Comparison of ENCODE assay signal across 31 cellular contexts in genomic region chr1:192797845-192798244, GRCh38.
"Had no signal": no experiment of that assay in that cellular context is flagged by ENCODE, and none has a peak within 500 bp of the region (broad histone marks: within the 10 kb centered on the region; RNA-seq: fewer than 3 reads in every experiment).

No MANE protein-coding gene starts in this region.

- H3K27me3 ChIP-seq: adrenal gland, body of pancreas, gastroesophageal sphincter, hepatocyte, ovary, vagina had no signal

- H3K4me3 ChIP-seq: adrenal gland, body of pancreas, coronary artery, gastroesophageal sphincter, hepatocyte, ovary, smooth muscle cell, vagina had no signal

- H3K4me3 Mint-ChIP-seq: activated CD4-positive, alpha-beta memory T cell treated with anti-CD3 and anti-CD28 coated beads for 36 hours; activated CD4-positive, alpha-beta T cell treated with anti-CD3 and anti-CD28 coated beads, Interleukin-2, amount 10 ng/mL, durations not matched to agents 24 days and 14 days; activated naive CD4-positive, alpha-beta T cell treated with anti-CD3 and anti-CD28 coated beads for 36 hours; activated naive CD8-positive, alpha-beta T cell treated with anti-CD3 and anti-CD28 coated beads for 36 hours; activated T-helper 1 cell treated with anti-CD3 and anti-CD28 coated beads, Interleukin-12 subunit alpha, Interleukin-12 subunit beta, Interleukin-2, Interleukin-4 antibody, amounts not matched to agents 30 ng/mL and 10 ng/mL and 1 ng/mL, durations not matched to agents 14 hours and 24 hours and 36 hours; effector memory CD8-positive, alpha-beta T cell; naive B cell; nephron progenitor cell; stimulated activated memory B cell treated with anti-CD40 and anti-IgM and Interleukin-4, amounts not matched to agents 10 μg/mL and 1 μg/mL and 100 μg/mL, for 72 hours; stimulated activated naive CD8-positive, alpha-beta T cell treated with anti-CD3 and anti-CD28 coated beads, Interleukin-15, amount 100 ng/mL, for 72 hours; type B pancreatic cell had no signal

- DNase-seq: activated CD4-positive, alpha-beta memory T cell treated with anti-CD3 and anti-CD28 coated beads for 36 hours; activated CD4-positive, alpha-beta T cell treated with anti-CD3 and anti-CD28 coated beads, Interleukin-2, amount 10 ng/mL, durations not matched to agents 24 days and 14 days; activated CD4-positive, CD25-positive, alpha-beta regulatory T cell treated with anti-CD3 and anti-CD28 coated beads, Interleukin-2, amount 50 U/mL, for 72 hours; activated CD8-positive, alpha-beta memory T cell treated with anti-CD3 and anti-CD28 coated beads, Interleukin-2, amount 50 U/mL, for 4 hours; activated effector memory CD4-positive, alpha-beta T cell treated with anti-CD3 and anti-CD28 coated beads, Interleukin-2, amount 50 U/mL, for 16 hours; activated naive CD4-positive, alpha-beta T cell treated with anti-CD3 and anti-CD28 coated beads for 36 hours; activated naive CD8-positive, alpha-beta T cell treated with anti-CD3 and anti-CD28 coated beads for 36 hours; activated T-cell treated with anti-CD3 and anti-CD28 coated beads, Interleukin-2, amount 50 U/mL, for 1 hour; adrenal gland; body of pancreas; effector memory CD8-positive, alpha-beta T cell; islet precursor cell; mammary epithelial cell; naive B cell; nephron progenitor cell; ovary; retina; stimulated activated CD4-positive, alpha-beta T cell treated with anti-CD3 and anti-CD28 coated beads, Interleukin-1b, Interleukin-23, amount 100 ng/mL, for 48 hours; stimulated activated CD4-positive, alpha-beta T cell treated with anti-CD3 and anti-CD28 coated beads, Interleukin-4, amount 100 ng/mL, for 4 hours; stimulated activated CD8-positive, alpha-beta memory T cell treated with anti-CD3 and anti-CD28 coated beads, Interleukin-4, amount 100 ng/mL, for 48 hours; stimulated activated naive CD8-positive, alpha-beta T cell treated with anti-CD3 and anti-CD28 coated beads, Interleukin-15, amount 100 ng/mL, for 72 hours; substantia nigra had no signal

- ATAC-seq: body of pancreas; effector memory CD8-positive, alpha-beta T cell; gastroesophageal sphincter; stimulated activated memory B cell treated with anti-CD40 and anti-IgM and Interleukin-4, amounts not matched to agents 10 μg/mL and 1 μg/mL and 100 μg/mL, for 72 hours; stimulated activated naive CD8-positive, alpha-beta T cell treated with anti-CD3 and anti-CD28 coated beads, Interleukin-15, amount 100 ng/mL, for 72 hours had no signal

- H3K27ac Mint-ChIP-seq: activated CD4-positive, alpha-beta memory T cell treated with anti-CD3 and anti-CD28 coated beads for 36 hours; activated CD4-positive, alpha-beta T cell treated with anti-CD3 and anti-CD28 coated beads, Interleukin-2, amount 10 ng/mL, durations not matched to agents 24 days and 14 days; activated naive CD4-positive, alpha-beta T cell treated with anti-CD3 and anti-CD28 coated beads for 36 hours; activated naive CD8-positive, alpha-beta T cell treated with anti-CD3 and anti-CD28 coated beads for 36 hours; activated T-helper 1 cell treated with anti-CD3 and anti-CD28 coated beads, Interleukin-12 subunit alpha, Interleukin-12 subunit beta, Interleukin-2, Interleukin-4 antibody, amounts not matched to agents 30 ng/mL and 10 ng/mL and 1 ng/mL, durations not matched to agents 14 hours and 24 hours and 36 hours; effector memory CD8-positive, alpha-beta T cell; naive B cell; nephron progenitor cell; progenitor cell of endocrine pancreas; stimulated activated memory B cell treated with anti-CD40 and anti-IgM and Interleukin-4, amounts not matched to agents 10 μg/mL and 1 μg/mL and 100 μg/mL, for 72 hours; stimulated activated naive CD8-positive, alpha-beta T cell treated with anti-CD3 and anti-CD28 coated beads, Interleukin-15, amount 100 ng/mL, for 72 hours; type B pancreatic cell had no signal

- H3K9me3 Mint-ChIP-seq: activated CD4-positive, alpha-beta memory T cell treated with anti-CD3 and anti-CD28 coated beads for 36 hours; activated CD4-positive, alpha-beta T cell treated with anti-CD3 and anti-CD28 coated beads, Interleukin-2, amount 10 ng/mL, durations not matched to agents 24 days and 14 days; activated naive CD4-positive, alpha-beta T cell treated with anti-CD3 and anti-CD28 coated beads for 36 hours; activated naive CD8-positive, alpha-beta T cell treated with anti-CD3 and anti-CD28 coated beads for 36 hours; activated T-helper 1 cell treated with anti-CD3 and anti-CD28 coated beads, Interleukin-12 subunit alpha, Interleukin-12 subunit beta, Interleukin-2, Interleukin-4 antibody, amounts not matched to agents 30 ng/mL and 10 ng/mL and 1 ng/mL, durations not matched to agents 14 hours and 24 hours and 36 hours; effector memory CD8-positive, alpha-beta T cell; naive B cell; nephron progenitor cell; stimulated activated memory B cell treated with anti-CD40 and anti-IgM and Interleukin-4, amounts not matched to agents 10 μg/mL and 1 μg/mL and 100 μg/mL, for 72 hours; stimulated activated naive CD8-positive, alpha-beta T cell treated with anti-CD3 and anti-CD28 coated beads, Interleukin-15, amount 100 ng/mL, for 72 hours; type B pancreatic cell had no signal

- H3K36me3 Mint-ChIP-seq: activated CD4-positive, alpha-beta memory T cell treated with anti-CD3 and anti-CD28 coated beads for 36 hours; activated naive CD8-positive, alpha-beta T cell treated with anti-CD3 and anti-CD28 coated beads for 36 hours; naive B cell; stimulated activated memory B cell treated with anti-CD40 and anti-IgM and Interleukin-4, amounts not matched to agents 10 μg/mL and 1 μg/mL and 100 μg/mL, for 72 hours; type B pancreatic cell had no signal

- H3K9me3 ChIP-seq: adrenal gland, body of pancreas, gastroesophageal sphincter, ovary, vagina had no signal

- H3K36me3 ChIP-seq: adrenal gland, gastroesophageal sphincter, ovary, vagina had no signal

- H3K27me3 Mint-ChIP-seq: activated CD4-positive, alpha-beta memory T cell treated with anti-CD3 and anti-CD28 coated beads for 36 hours; activated naive CD8-positive, alpha-beta T cell treated with anti-CD3 and anti-CD28 coated beads for 36 hours; effector memory CD8-positive, alpha-beta T cell; progenitor cell of endocrine pancreas; stimulated activated memory B cell treated with anti-CD40 and anti-IgM and Interleukin-4, amounts not matched to agents 10 μg/mL and 1 μg/mL and 100 μg/mL, for 72 hours; stimulated activated naive CD8-positive, alpha-beta T cell treated with anti-CD3 and anti-CD28 coated beads, Interleukin-15, amount 100 ng/mL, for 72 hours; type B pancreatic cell had no signal

- H3K4me1 ChIP-seq: body of pancreas, vagina had no signal

- H3K27ac ChIP-seq: adrenal gland, body of pancreas, coronary artery, gastroesophageal sphincter, hepatocyte, ovary, vagina had no signal

- H3K4me1 Mint-ChIP-seq: naive B cell; nephron progenitor cell; stimulated activated memory B cell treated with anti-CD40 and anti-IgM and Interleukin-4, amounts not matched to agents 10 μg/mL and 1 μg/mL and 100 μg/mL, for 72 hours; stimulated activated naive CD8-positive, alpha-beta T cell treated with anti-CD3 and anti-CD28 coated beads, Interleukin-15, amount 100 ng/mL, for 72 hours had no signal
